In the genomic region with DNA sequence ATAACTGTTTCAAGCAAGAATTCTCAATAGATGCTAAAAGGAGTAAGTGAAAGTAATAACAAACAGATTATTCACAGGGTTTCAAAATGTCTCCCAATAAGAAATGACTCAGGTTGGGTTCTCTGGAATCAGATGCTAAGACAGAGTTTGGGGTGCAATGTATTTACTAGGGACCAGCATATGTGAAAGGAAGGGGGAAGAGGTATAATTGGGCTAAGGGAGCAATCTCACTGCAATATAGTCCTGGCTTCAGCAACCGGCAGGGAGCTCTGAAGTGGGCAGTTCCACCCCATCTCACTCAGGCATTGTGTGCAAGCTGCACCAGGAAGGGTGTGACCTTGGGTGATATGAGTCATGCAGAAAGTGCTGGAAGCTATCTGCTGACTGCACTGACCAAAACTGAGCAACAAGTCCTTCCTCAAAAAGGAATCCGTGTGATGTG, we compare ENCODE assay signal across 8 cellular contexts. TPM values are rescaled to one million over a fixed set of nuclear protein-coding genes. Genes with fewer than 3 reads are reported as not detected.
A peak's percentile ranks its signal among the peaks of the same experiment; 100 is the strongest.
DNase-seq lines count a peak whose midpoint lies in the region; ATAC-seq and TF ChIP-seq lines count a peak whose summit lies in the region.

No MANE protein-coding gene starts in this region.

- peaks cover 1% of the 10 kb centered on the region for H3K9me3 ChIP-seq in aorta (ENCODE audit: control insufficient read depth, low read length)

- H3K4me1 ChIP-seq in aorta (ENCODE audit: control insufficient read depth in 1 of 2, insufficient read depth in 2 of 2, low read length in 2 of 2): no peaks in the 10 kb centered on the region

- no peak overlapping the region for H3K27ac ChIP-seq in aorta (ENCODE audit: low read depth in 1 of 2, low read length in 2 of 2)

- no peaks in the 10 kb centered on the region for H3K27me3 ChIP-seq in aorta (ENCODE audit: control insufficient read depth in 1 of 2, insufficient read depth in 2 of 2, low read length in 1 of 2)

- DNase-seq in DMS53 treated with DMSO at 0.1 percent for 48 hours (lab: John Stamatoyannopoulos, UW; ENCODE audit: unreplicated experiment) (peak; percentile 73), HuH-7.5 (ENCODE audit: low spot score) (peak; percentile 15), omental fat pad (ENCODE audit: low spot score) (no peak), aorta (peak in 1 of 2 donors; percentile 75)
- DNase-seq in activated CD4-positive, alpha-beta T cell treated with anti-CD3 and anti-CD28 coated beads, Interleukin-2, amount 50 U/mL, for 4 hours: peak; percentile 5 to 9
- DNase-seq in effector CD4-positive, alpha-beta T cell: no peak

- no peak overlapping the region for H3K4me3 ChIP-seq in aorta (ENCODE audit: low read length in 2 of 2)

- 65 to 70% methylated on average over 2 of the region's 2 CpGs for WGBS in aorta, 2 donors

- intact Hi-C loops in aorta (cut with DNase I): no loop called here

- no peaks in the 10 kb centered on the region for H3K36me3 ChIP-seq in aorta (ENCODE audit: control insufficient read depth in 1 of 2, insufficient read depth in 2 of 2, low read length in 1 of 2)

- no peak for TF ChIP-seq CTCF in omental fat pad (IDR thresholded peaks at IDR 0.05)

- peak; percentile 96 for ATAC-seq in GM21528 (IDR thresholded peaks at IDR 0.05; ENCODE audit: low FRiP score, unreplicated experiment)
- peak; percentile 99 for ATAC-seq in esophagus mucosa
- ATAC-seq in omental fat pad (ENCODE audit: low FRiP score): peak; percentile 66
- peak; percentile 77 for ATAC-seq in aorta (ENCODE audit: low FRiP score)

RNA-seq across cellular contexts. Expression of gene ZDHHC20, which starts 23.4 kb away (rescaled TPM):
- total RNA-seq in esophagus mucosa: 61.0 TPM
- total RNA-seq in omental fat pad: 10 to 100 TPM; 36.2 to 77.7 (median 41.4) TPM
- 10 to 100 TPM; 49.5 to 55.5 TPM for total RNA-seq in aorta
- 10 to 100 TPM; 18.0 to 25.9 TPM for polyA plus RNA-seq in aorta

Comparison
In these comparisons a context has a peak if more than half of its experiments do, and no peak if none do; other contexts are left out.
1. DNase-seq: peak in DMS53 treated with DMSO at 0.1 percent for 48 hours (single experiment), HuH-7.5 (single experiment) and activated CD4-positive, alpha-beta T cell treated with anti-CD3 and anti-CD28 coated beads, Interleukin-2, amount 50 U/mL, for 4 hours (2 of 2); none in omental fat pad (single experiment) and effector CD4-positive, alpha-beta T cell (single experiment).
2. Peak in every context shown above with its lines, with median percentiles within 50 percentile points of each other: ATAC-seq.